12 cellular contexts compared by ENCODE assay signal in the genomic region with DNA sequence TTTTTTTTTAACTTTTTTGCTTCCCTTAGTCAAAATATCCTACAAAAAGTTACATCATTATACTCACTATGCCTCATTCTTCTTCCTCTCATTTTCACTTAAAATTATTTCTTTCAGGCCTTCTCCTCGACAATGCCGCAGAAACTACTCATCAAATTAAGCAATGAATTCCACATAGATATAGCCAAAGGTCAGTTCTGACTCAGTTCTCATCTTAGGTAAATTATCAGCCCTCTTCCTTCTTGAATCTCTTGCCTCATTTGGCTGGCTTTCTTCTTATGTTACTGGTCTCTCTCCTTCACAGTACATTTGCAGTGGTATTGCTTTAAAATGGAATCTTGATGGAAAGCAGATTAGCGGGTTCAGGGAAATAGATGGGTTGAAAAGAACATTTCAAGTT.
"Had no signal": no experiment of that assay in that cellular context is flagged by ENCODE, and none has a peak within 500 bp of the region (broad histone marks: within the 10 kb centered on the region; RNA-seq: fewer than 3 reads in every experiment).

No MANE protein-coding gene starts in this region.

- H3K9me3 ChIP-seq: adrenal gland, esophagus muscularis mucosa, gastrocnemius medialis, neutrophil, right atrium auricular region, tibial artery had no signal

- H3K27me3 ChIP-seq: adrenal gland, brain microvascular endothelial cell, dorsolateral prefrontal cortex, esophagus muscularis mucosa, gastrocnemius medialis, neutrophil, right atrium auricular region, tibial artery had no signal

- H3K27ac ChIP-seq: adrenal gland, brain microvascular endothelial cell, dorsolateral prefrontal cortex, esophagus muscularis mucosa, gastrocnemius medialis, neutrophil, right atrium auricular region, tibial artery had no signal

- H3K4me3 ChIP-seq: adrenal gland, dorsolateral prefrontal cortex, esophagus muscularis mucosa, gastrocnemius medialis, right atrium auricular region, smooth muscle cell, tibial artery had no signal

- H3K36me3 ChIP-seq: adrenal gland, brain microvascular endothelial cell, esophagus muscularis mucosa, gastrocnemius medialis, neutrophil, right atrium auricular region, tibial artery had no signal

- DNase-seq: activated naive CD4-positive, alpha-beta T cell treated with anti-CD3 and anti-CD28 coated beads, Interleukin-2, amount 10 ng/mL, durations not matched to agents 7 days and 5 days; adrenal gland; brain microvascular endothelial cell; dorsolateral prefrontal cortex; gastrocnemius medialis; posterior cingulate gyrus; tibial artery had no signal

- ATAC-seq: activated CD4-positive, CD25-positive, alpha-beta regulatory T cell treated with anti-CD3 and anti-CD28 coated beads, Interleukin-2, amount 50 U/mL, for 24 hours; gastrocnemius medialis had no signal

- H3K4me1 ChIP-seq: adrenal gland, gastrocnemius medialis, right atrium auricular region, tibial artery had no signal
